In the genomic region with DNA sequence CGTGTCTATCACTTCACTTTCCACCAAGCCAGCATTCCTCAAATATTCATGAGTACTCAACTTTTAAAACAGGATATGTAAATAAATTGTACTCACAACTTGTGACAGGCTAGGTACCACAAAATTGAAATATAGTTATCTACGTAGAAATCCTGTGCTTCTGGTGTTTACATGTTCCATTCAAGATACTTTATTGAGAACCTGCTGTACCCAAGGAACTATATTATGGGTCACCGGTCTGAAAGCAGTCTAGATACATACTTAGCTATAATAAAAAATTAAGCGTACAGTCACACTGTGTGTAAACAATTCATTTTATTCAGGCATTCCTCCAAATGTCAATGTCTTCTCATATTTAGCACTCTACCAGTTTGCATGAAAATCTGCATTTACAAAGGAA, we compare ENCODE assay signal across 27 cellular contexts.
"Had no signal": no experiment of that assay in that cellular context is flagged by ENCODE, and none has a peak within 500 bp of the region (broad histone marks: within the 10 kb centered on the region; RNA-seq: fewer than 3 reads in every experiment).

No MANE protein-coding gene starts in this region.

- FAIRE-seq: endometrium, kidney had no signal

- H3K9me3 ChIP-seq: colonic mucosa, esophagus squamous epithelium, gastroesophageal sphincter, heart left ventricle, lower lobe of right lung had no signal

- DNase-seq: colonic mucosa; cortex of kidney; effector CD8-positive, alpha-beta T cell; effector memory CD8-positive, alpha-beta T cell; endodermal cell; erythroblast; esophagus squamous epithelium; foreskin fibroblast; foreskin melanocyte; heart left ventricle; hypothalamus; immature natural killer cell; islet precursor cell; kidney; kidney glomerular epithelial cell; left colon; left ventricle myocardium superior; lower lobe of right lung; mesenchymal stem cell had no signal

- H3K27me3 ChIP-seq: colonic mucosa, esophagus squamous epithelium, gastroesophageal sphincter, heart left ventricle, hepatocyte had no signal

- H3K27ac ChIP-seq: colonic mucosa, epithelial cell of prostate, esophagus squamous epithelium, gastroesophageal sphincter, heart left ventricle, hepatocyte, lower lobe of right lung had no signal

- H3K4me1 Mint-ChIP-seq: endodermal cell, immature natural killer cell had no signal

- H3K27ac Mint-ChIP-seq: dendritic cell treated with granulocyte-macrophage colony-stimulating factor and Interleukin-4, amounts not matched to agents 40 ng/mL and 50 ng/mL, for 4 days; effector memory CD8-positive, alpha-beta T cell; endodermal cell; immature natural killer cell; mesothelial cell of epicardium had no signal

- H3K4me1 ChIP-seq: colonic mucosa, esophagus squamous epithelium, gastroesophageal sphincter, heart left ventricle, lower lobe of right lung had no signal

- H2AFZ ChIP-seq: hepatocyte had no signal

- H3K27me3 Mint-ChIP-seq: dendritic cell treated with granulocyte-macrophage colony-stimulating factor and Interleukin-4, amounts not matched to agents 40 ng/mL and 50 ng/mL, for 4 days; effector memory CD8-positive, alpha-beta T cell had no signal

- H3K4me3 Mint-ChIP-seq: dendritic cell treated with granulocyte-macrophage colony-stimulating factor and Interleukin-4, amounts not matched to agents 40 ng/mL and 50 ng/mL, for 4 days; effector memory CD8-positive, alpha-beta T cell; endodermal cell; immature natural killer cell; mesothelial cell of epicardium had no signal

- ATAC-seq: effector memory CD8-positive, alpha-beta T cell; esophagus mucosa; gastroesophageal sphincter; heart left ventricle; left colon; left lobe of liver; left ventricle myocardium superior had no signal

- H3K36me3 Mint-ChIP-seq: immature natural killer cell, mesothelial cell of epicardium had no signal

- H3K4me3 ChIP-seq: colonic mucosa, esophagus squamous epithelium, gastroesophageal sphincter, heart left ventricle, hepatocyte, lower lobe of right lung had no signal

- H3K36me3 ChIP-seq: colonic mucosa, esophagus squamous epithelium, gastroesophageal sphincter, heart left ventricle, lower lobe of right lung had no signal

- H3K4me2 ChIP-seq: hepatocyte had no signal

- H3K79me2 ChIP-seq: hepatocyte had no signal
